In the genomic region with DNA sequence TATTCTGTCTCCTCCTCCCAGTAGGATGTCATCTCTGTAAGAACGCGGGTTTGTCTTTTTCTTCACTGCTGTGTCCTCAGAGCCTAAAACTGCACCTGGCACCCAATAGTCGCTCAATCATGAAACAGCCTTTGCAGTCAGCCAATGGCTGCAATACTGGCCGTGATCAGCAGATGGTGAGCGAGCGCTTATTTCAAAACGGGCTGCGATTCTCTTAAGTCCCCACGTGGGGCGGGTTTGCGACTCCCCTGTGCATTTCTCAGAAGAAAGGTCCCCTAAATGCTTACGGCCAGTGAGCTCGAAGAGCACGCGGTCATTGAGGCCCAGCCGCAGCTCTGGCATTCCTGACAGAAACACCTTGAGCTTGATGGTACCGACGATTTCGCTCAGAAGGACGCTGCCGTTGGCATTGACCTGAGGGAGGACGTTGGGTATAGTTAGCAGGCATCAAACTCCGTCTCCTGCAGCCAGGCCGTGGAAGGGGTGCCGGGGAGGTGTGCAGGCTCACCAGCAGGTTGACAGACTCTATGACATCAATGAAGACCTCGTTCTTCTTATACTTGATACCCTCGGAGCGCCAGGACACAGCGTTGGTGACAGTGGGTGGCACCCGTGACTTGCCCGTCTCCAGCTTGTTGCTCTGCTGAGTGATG, we compare ENCODE assay signal across 2 cellular contexts.
TF ChIP-seq lines count a peak whose summit lies in the region.

No MANE protein-coding gene starts in this region.

TF ChIP-seq in HEK293, 187 proteins besides CTCF, POLR2A, EP300 and RAD21 (continues in another document):
- TF ChIP-seq ZBTB8A (tag by site-specific recombination; IDR thresholded peaks at IDR 0.05) (peak; percentile 33; the same call in 1 of the 2 replicates), ZNF629 (tag by site-specific recombination; IDR thresholded peaks at IDR 0.05) (no peak), SCRT2 (tag by site-specific recombination; IDR thresholded peaks at IDR 0.05) (0 out of 2 replicates have a peak, but pooled peaks have one; percentile 34), SP7 (tag by site-specific recombination; IDR thresholded peaks at IDR 0.05) (0 out of 2 replicates have a peak, but pooled peaks have one; percentile 37), ZNF692 (tag by site-specific recombination; IDR thresholded peaks at IDR 0.05) (peak; percentile 87), PRDM10 (tag by site-specific recombination; IDR thresholded peaks at IDR 0.05) (0 out of 2 replicates have a peak, but pooled peaks have one; percentile 40), ZNF654 (tag by site-specific recombination; IDR thresholded peaks at IDR 0.05; ENCODE audit: low read depth) (peak; percentile 95), ZNF394 (tag by site-specific recombination; IDR thresholded peaks at IDR 0.05; ENCODE audit: borderline replicate concordance) (0 out of 2 replicates have a peak, but pooled peaks have one; percentile 28), ZFP69B (tag by site-specific recombination; IDR thresholded peaks at IDR 0.05) (peak; percentile 59; the same call in 1 of the 2 replicates), GLIS1 (tag by site-specific recombination; IDR thresholded peaks at IDR 0.05) (peak; percentile 10; the same call in 1 of the 2 replicates), ZNF335 (tag by site-specific recombination; conservative IDR thresholded peaks at IDR 0.05) (peak; percentile 87), ZNF2 (tag by site-specific recombination; IDR thresholded peaks at IDR 0.05) (peak; percentile 63; the same call in 1 of the 2 replicates), ZNF600 (tag by site-specific recombination; IDR thresholded peaks at IDR 0.05) (peak; percentile 86), MZF1 (tag by site-specific recombination; IDR thresholded peaks at IDR 0.05; ENCODE audit: borderline replicate concordance) (no peak), ZNF121 (tag by site-specific recombination; IDR thresholded peaks at IDR 0.05) (no peak)
- TF ChIP-seq, protein P1, sequence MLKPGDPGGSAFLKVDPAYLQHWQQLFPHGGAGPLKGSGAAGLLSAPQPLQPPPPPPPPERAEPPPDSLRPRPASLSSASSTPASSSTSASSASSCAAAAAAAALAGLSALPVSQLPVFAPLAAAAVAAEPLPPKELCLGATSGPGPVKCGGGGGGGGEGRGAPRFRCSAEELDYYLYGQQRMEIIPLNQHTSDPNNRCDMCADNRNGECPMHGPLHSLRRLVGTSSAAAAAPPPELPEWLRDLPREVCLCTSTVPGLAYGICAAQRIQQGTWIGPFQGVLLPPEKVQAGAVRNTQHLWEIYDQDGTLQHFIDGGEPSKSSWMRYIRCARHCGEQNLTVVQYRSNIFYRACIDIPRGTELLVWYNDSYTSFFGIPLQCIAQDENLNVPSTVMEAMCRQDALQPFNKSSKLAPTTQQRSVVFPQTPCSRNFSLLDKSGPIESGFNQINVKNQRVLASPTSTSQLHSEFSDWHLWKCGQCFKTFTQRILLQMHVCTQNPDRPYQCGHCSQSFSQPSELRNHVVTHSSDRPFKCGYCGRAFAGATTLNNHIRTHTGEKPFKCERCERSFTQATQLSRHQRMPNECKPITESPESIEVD (tag by site-specific recombination; IDR thresholded peaks at IDR 0.05) = no peak
- TF ChIP-seq, protein P2, sequence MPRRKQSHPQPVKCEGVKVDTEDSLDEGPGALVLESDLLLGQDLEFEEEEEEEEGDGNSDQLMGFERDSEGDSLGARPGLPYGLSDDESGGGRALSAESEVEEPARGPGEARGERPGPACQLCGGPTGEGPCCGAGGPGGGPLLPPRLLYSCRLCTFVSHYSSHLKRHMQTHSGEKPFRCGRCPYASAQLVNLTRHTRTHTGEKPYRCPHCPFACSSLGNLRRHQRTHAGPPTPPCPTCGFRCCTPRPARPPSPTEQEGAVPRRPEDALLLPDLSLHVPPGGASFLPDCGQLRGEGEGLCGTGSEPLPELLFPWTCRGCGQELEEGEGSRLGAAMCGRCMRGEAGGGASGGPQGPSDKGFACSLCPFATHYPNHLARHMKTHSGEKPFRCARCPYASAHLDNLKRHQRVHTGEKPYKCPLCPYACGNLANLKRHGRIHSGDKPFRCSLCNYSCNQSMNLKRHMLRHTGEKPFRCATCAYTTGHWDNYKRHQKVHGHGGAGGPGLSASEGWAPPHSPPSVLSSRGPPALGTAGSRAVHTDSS (tag by site-specific recombination; IDR thresholded peaks at IDR 0.05) = no peak

TF ChIP-seq in HepG2, 621 proteins besides CTCF, POLR2A, EP300 and RAD21 (continues in another document):
- TF ChIP-seq ZBTB42 (CRISPR knock-in tag; IDR thresholded peaks at IDR 0.05) = no peak
- TF ChIP-seq, protein P3, sequence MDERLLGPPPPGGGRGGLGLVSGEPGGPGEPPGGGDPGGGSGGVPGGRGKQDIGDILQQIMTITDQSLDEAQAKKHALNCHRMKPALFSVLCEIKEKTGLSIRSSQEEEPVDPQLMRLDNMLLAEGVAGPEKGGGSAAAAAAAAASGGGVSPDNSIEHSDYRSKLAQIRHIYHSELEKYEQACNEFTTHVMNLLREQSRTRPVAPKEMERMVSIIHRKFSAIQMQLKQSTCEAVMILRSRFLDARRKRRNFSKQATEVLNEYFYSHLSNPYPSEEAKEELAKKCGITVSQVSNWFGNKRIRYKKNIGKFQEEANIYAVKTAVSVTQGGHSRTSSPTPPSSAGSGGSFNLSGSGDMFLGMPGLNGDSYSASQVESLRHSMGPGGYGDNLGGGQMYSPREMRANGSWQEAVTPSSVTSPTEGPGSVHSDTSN (CRISPR knock-in tag; IDR thresholded peaks at IDR 0.05) = no peak
- TF ChIP-seq HMG20B (CRISPR knock-in tag; conservative IDR thresholded peaks at IDR 0.05) = 0 out of 2 replicates have a peak, but pooled peaks have one; percentile 12
- TF ChIP-seq, protein P4, sequence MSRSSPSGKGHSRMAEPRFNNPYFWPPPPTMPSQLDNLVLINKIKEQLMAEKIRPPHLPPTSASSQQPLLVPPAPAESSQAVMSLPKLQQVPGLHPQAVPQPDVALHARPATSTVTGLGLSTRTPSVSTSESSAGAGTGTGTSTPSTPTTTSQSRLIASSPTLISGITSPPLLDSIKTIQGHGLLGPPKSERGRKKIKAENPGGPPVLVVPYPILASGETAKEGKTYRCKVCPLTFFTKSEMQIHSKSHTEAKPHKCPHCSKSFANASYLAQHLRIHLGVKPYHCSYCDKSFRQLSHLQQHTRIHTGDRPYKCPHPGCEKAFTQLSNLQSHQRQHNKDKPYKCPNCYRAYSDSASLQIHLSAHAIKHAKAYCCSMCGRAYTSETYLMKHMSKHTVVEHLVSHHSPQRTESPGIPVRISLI (CRISPR knock-in tag; IDR thresholded peaks at IDR 0.05; ENCODE audit: borderline replicate concordance) = peak; percentile 29; the same call in 1 of the 2 replicates
- TF ChIP-seq, protein P5, sequence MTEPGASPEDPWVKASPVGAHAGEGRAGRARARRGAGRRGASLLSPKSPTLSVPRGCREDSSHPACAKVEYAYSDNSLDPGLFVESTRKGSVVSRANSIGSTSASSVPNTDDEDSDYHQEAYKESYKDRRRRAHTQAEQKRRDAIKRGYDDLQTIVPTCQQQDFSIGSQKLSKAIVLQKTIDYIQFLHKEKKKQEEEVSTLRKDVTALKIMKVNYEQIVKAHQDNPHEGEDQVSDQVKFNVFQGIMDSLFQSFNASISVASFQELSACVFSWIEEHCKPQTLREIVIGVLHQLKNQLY (CRISPR knock-in tag; IDR thresholded peaks at IDR 0.05) = no peak
- 0 out of 2 replicates have a peak, but pooled peaks have one; percentile 44 for TF ChIP-seq ZNF263 (CRISPR knock-in tag; IDR thresholded peaks at IDR 0.05)
- TF ChIP-seq, protein P6, sequence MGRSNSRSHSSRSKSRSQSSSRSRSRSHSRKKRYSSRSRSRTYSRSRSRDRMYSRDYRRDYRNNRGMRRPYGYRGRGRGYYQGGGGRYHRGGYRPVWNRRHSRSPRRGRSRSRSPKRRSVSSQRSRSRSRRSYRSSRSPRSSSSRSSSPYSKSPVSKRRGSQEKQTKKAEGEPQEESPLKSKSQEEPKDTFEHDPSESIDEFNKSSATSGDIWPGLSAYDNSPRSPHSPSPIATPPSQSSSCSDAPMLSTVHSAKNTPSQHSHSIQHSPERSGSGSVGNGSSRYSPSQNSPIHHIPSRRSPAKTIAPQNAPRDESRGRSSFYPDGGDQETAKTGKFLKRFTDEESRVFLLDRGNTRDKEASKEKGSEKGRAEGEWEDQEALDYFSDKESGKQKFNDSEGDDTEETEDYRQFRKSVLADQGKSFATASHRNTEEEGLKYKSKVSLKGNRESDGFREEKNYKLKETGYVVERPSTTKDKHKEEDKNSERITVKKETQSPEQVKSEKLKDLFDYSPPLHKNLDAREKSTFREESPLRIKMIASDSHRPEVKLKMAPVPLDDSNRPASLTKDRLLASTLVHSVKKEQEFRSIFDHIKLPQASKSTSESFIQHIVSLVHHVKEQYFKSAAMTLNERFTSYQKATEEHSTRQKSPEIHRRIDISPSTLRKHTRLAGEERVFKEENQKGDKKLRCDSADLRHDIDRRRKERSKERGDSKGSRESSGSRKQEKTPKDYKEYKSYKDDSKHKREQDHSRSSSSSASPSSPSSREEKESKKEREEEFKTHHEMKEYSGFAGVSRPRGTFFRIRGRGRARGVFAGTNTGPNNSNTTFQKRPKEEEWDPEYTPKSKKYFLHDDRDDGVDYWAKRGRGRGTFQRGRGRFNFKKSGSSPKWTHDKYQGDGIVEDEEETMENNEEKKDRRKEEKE (IDR thresholded peaks at IDR 0.05) = no peak
- TF ChIP-seq NR0B2 (CRISPR knock-in tag; IDR thresholded peaks at IDR 0.05) = 0 out of 2 replicates have a peak, but pooled peaks have one; percentile 12
- TF ChIP-seq ZNF17 (CRISPR knock-in tag; IDR thresholded peaks at IDR 0.05) = no peak
- TF ChIP-seq ZNF550 (CRISPR knock-in tag; IDR thresholded peaks at IDR 0.05; ENCODE audit: borderline replicate concordance) = no peak
- TF ChIP-seq ZC3H13 (CRISPR knock-in tag; IDR thresholded peaks at IDR 0.05) = no peak
- TF ChIP-seq ZNF747 (CRISPR knock-in tag; IDR thresholded peaks at IDR 0.05; ENCODE audit: borderline replicate concordance) = no peak
- no peak for TF ChIP-seq HOMEZ (CRISPR knock-in tag; IDR thresholded peaks at IDR 0.05; ENCODE audit: low read depth)
- no peak for TF ChIP-seq IRF9 (CRISPR knock-in tag; IDR thresholded peaks at IDR 0.05; ENCODE audit: borderline replicate concordance)
- TF ChIP-seq GFI1 (CRISPR knock-in tag; IDR thresholded peaks at IDR 0.05; ENCODE audit: borderline replicate concordance) = no peak
- TF ChIP-seq ZNF296 (CRISPR knock-in tag; conservative IDR thresholded peaks at IDR 0.05) = no peak; the same call in 1 of the 2 replicates
- peak; percentile 73; the same call in 1 of the 2 replicates for TF ChIP-seq NRL (CRISPR knock-in tag; IDR thresholded peaks at IDR 0.05; ENCODE audit: borderline replicate concordance)
- no peak for TF ChIP-seq ZNF644 (CRISPR knock-in tag; IDR thresholded peaks at IDR 0.05; ENCODE audit: low read depth)
- TF ChIP-seq, protein P7, sequence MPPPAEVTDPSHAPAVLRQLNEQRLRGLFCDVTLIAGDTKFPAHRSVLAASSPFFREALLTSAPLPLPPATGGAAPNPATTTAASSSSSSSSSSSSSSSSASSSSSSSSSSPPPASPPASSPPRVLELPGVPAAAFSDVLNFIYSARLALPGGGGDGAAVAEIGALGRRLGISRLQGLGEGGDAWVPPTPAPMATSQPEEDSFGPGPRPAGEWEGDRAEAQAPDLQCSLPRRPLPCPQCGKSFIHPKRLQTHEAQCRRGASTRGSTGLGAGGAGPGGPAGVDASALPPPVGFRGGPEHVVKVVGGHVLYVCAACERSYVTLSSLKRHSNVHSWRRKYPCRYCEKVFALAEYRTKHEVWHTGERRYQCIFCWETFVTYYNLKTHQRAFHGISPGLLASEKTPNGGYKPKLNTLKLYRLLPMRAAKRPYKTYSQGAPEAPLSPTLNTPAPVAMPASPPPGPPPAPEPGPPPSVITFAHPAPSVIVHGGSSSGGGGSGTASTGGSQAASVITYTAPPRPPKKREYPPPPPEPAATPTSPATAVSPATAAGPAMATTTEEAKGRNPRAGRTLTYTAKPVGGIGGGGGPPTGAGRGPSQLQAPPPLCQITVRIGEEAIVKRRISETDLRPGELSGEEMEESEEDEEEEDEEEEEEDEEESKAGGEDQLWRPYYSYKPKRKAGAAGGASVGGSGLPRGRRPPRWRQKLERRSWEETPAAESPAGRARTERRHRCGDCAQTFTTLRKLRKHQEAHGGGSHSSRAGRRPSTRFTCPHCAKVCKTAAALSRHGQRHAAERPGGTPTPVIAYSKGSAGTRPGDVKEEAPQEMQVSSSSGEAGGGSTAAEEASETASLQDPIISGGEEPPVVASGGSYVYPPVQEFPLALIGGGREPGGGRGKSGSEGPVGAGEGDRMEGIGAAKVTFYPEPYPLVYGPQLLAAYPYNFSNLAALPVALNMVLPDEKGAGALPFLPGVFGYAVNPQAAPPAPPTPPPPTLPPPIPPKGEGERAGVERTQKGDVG (CRISPR knock-in tag; IDR thresholded peaks at IDR 0.05; ENCODE audit: borderline replicate concordance) = peak; percentile 68; the same call in 1 of the 2 replicates
